ENCODE assay signal across 8 cellular contexts in genomic region chr3:71681224-71681668, GRCh38. TPM values are rescaled to one million over a fixed set of nuclear protein-coding genes. Genes with fewer than 3 reads are reported as not detected.
DNase-seq lines count a peak whose midpoint lies in the region; ATAC-seq and TF ChIP-seq lines count a peak whose summit lies in the region.

No MANE protein-coding gene starts in this region.

- no peaks in the 10 kb centered on the region for H3K27me3 Mint-ChIP-seq in activated naive CD8-positive, alpha-beta T cell treated with anti-CD3 and anti-CD28 coated beads for 36 hours

- no peaks in the 10 kb centered on the region for H3K36me3 Mint-ChIP-seq in activated naive CD8-positive, alpha-beta T cell treated with anti-CD3 and anti-CD28 coated beads for 36 hours

- H3K4me3 Mint-ChIP-seq in activated naive CD8-positive, alpha-beta T cell treated with anti-CD3 and anti-CD28 coated beads for 36 hours, result no peak overlapping the region

- no peak overlapping the region for H3K27ac Mint-ChIP-seq in activated naive CD8-positive, alpha-beta T cell treated with anti-CD3 and anti-CD28 coated beads for 36 hours

- H3K27me3 ChIP-seq in heart right ventricle, result no peaks in the 10 kb centered on the region

- peak; percentile 39 for DNase-seq in activated CD8-positive, alpha-beta memory T cell treated with anti-CD3 and anti-CD28 coated beads, Interleukin-2, amount 50 U/mL, for 4 hours
- no peak for DNase-seq in activated CD8-positive, alpha-beta memory T cell treated with anti-CD3 and anti-CD28 coated beads, Interleukin-2, amount 50 U/mL, for 48 hours
- DNase-seq in NB4 (ENCODE audit: low read depth), result peak; percentile 94
- DNase-seq in activated naive CD8-positive, alpha-beta T cell treated with anti-CD3 and anti-CD28 coated beads for 36 hours, result peak; percentile 36
- peak; percentile 34 to 40 for DNase-seq in heart right ventricle
- DNase-seq in posterior cingulate gyrus, result peak in 9 of 10 donors; percentile 48 to 96 (median 69)

- TF ChIP-seq CTCF in NB4 (IDR thresholded peaks at IDR 0.05; ENCODE audit: low read depth, low read length) (peak; percentile 82), heart right ventricle (IDR thresholded peaks at IDR 0.05) (peak; percentile 15 to 73 (median 58))

- 39 to 48% methylated on average over 7 of the region's 7 CpGs for WGBS in heart right ventricle, 2 donors

- intact Hi-C loops in heart right ventricle (cut with DNase I) (no loop called here), posterior cingulate gyrus (cut with DNase I) (no loop called here)

- H3K4me3 ChIP-seq in NB4 (ENCODE audit: low read depth, low read length) (peak overlapping the region; percentile 61), heart right ventricle (no peak overlapping the region)

- ATAC-seq in heart right ventricle, result peak in 6 of 8 donors; percentile 50 to 84 (median 56)
- no peak for ATAC-seq in GM21367 (IDR thresholded peaks at IDR 0.05; ENCODE audit: unreplicated experiment)
- no peak for ATAC-seq in GM21381 (IDR thresholded peaks at IDR 0.05; ENCODE audit: unreplicated experiment)

- TF ChIP-seq POLR2A in NB4 (IDR thresholded peaks at IDR 0.05; ENCODE audit: extremely low read depth, insufficient read length), result no peak

- H3K36me3 ChIP-seq in heart right ventricle, result peaks cover 0 to 31% (median 0%) of the 10 kb centered on the region in 9 donors

- peak overlapping the region in 1 of 10 donors; percentile 51 for H3K27ac ChIP-seq in heart right ventricle

- peaks cover 0 to 34% (median 10%) of the 10 kb centered on the region in 9 donors for H3K4me1 ChIP-seq in heart right ventricle

- peaks cover 11% of the 10 kb centered on the region for H3K4me1 Mint-ChIP-seq in activated naive CD8-positive, alpha-beta T cell treated with anti-CD3 and anti-CD28 coated beads for 36 hours

- no peaks in the 10 kb centered on the region for H3K9me3 ChIP-seq in heart right ventricle

- no peaks in the 10 kb centered on the region for H3K9me3 Mint-ChIP-seq in activated naive CD8-positive, alpha-beta T cell treated with anti-CD3 and anti-CD28 coated beads for 36 hours

RNA-seq across cellular contexts. Expression of gene EIF4E3, which starts 44.0 kb away (rescaled TPM):
- 10 to 100 TPM; 24.9 to 26.1 TPM for total RNA-seq in activated naive CD8-positive, alpha-beta T cell treated with anti-CD3 and anti-CD28 coated beads for 36 hours
- 10 to 100 TPM; 44.8 to 58.1 (median 53.0) TPM for total RNA-seq in heart right ventricle
- 10 to 100 TPM; 12.9 to 13.1 TPM for polyA plus RNA-seq in heart right ventricle

Comparison
In these comparisons a context has a peak if more than half of its experiments do, and no peak if none do; other contexts are left out.
1. ATAC-seq: peak in heart right ventricle (6 of 8); none in GM21367 (single experiment) and GM21381 (single experiment).